15 cellular contexts compared by ENCODE assay signal in the genomic region with DNA sequence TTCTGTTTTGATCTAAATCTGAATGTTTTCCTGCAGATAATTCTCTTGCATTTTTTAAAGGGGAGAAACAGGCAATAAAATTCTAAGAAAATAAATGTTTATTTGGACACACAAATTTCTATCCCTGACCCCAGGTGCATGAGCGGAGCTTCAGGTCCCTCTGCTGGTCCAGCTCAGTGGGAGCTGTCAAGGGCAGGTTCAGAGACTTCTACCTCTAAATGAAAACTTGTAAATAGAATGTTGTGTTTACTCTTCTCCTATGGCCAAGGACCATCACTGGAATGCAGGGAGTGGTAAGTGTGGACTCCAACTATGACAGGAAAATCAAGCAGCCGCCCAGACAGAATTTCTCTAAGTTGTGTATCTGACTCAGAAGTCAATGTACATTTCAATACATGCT.
DNase-seq lines count a peak whose midpoint lies in the region; ATAC-seq, FAIRE-seq and TF ChIP-seq lines count a peak whose summit lies in the region.
"Had no signal": no experiment of that assay in that cellular context is flagged by ENCODE, and none has a peak within 500 bp of the region (broad histone marks: within the 10 kb centered on the region; RNA-seq: fewer than 3 reads in every experiment).

No MANE protein-coding gene starts in this region.

- peak in 1 of 2 experiments; percentile 60; a peak in 2 of 6 replicates for ATAC-seq in A549
- peak; percentile 60 for ATAC-seq in WTC11
- ATAC-seq in left lung: peak; percentile 75
- ATAC-seq: activated CD8-positive, alpha-beta memory T cell treated with anti-CD3 and anti-CD28 coated beads, Interleukin-2, amount 10 ng/mL, durations not matched to agents 7 days and 5 days had no signal

- H3K4me3 ChIP-seq in A549 (no peak overlapping the region), left lung (no peak overlapping the region)
- H3K4me3 ChIP-seq: BLaER1 treated with 17β-estradiol and CSF1 and Interleukin-3, amounts not matched to agents 10 nM and 100 nM had no signal

- no peaks in the 10 kb centered on the region for H3K9me3 Mint-ChIP-seq in WTC11

- no peaks in the 10 kb centered on the region for H3K36me3 Mint-ChIP-seq in WTC11
- H3K36me3 Mint-ChIP-seq: activated CD8-positive, alpha-beta memory T cell treated with anti-CD3 and anti-CD28 coated beads, Interleukin-2, amount 10 ng/mL, durations not matched to agents 7 days and 5 days had no signal

- peaks cover 11% of the 10 kb centered on the region for H3K4me1 Mint-ChIP-seq in WTC11
- H3K4me1 Mint-ChIP-seq: activated CD8-positive, alpha-beta memory T cell treated with anti-CD3 and anti-CD28 coated beads, Interleukin-2, amount 10 ng/mL, durations not matched to agents 7 days and 5 days had no signal

- FAIRE-seq in A549 (lab: Jason Lieb, UNC): no peak

- no peak for TF ChIP-seq CTCF in A549 (IDR thresholded peaks at IDR 0.05)
- TF ChIP-seq CTCF in GM12873 (IDR thresholded peaks at IDR 0.05; ENCODE audit: insufficient read depth, low read depth, low read length, missing control alignments): peak; percentile 12
- TF ChIP-seq CTCF in WTC11 (IDR thresholded peaks at IDR 0.05): no peak
- no peak for TF ChIP-seq CTCF in left lung (IDR thresholded peaks at IDR 0.05)

- no peaks in the 10 kb centered on the region for H3K36me3 ChIP-seq in left lung
- H3K36me3 ChIP-seq: BLaER1 treated with 17β-estradiol and CSF1 and Interleukin-3, amounts not matched to agents 10 nM and 100 nM had no signal

- H3K9me3 ChIP-seq in A549 (no peaks in the 10 kb centered on the region), left lung (no peaks in the 10 kb centered on the region)
- H3K9me3 ChIP-seq: BLaER1 treated with 17β-estradiol and CSF1 and Interleukin-3, amounts not matched to agents 10 nM and 100 nM had no signal

- intact Hi-C loops in left lung (cut with DNase I): no loop called here

- H3K27ac Mint-ChIP-seq in WTC11: no peak overlapping the region
- H3K27ac Mint-ChIP-seq: activated CD8-positive, alpha-beta memory T cell treated with anti-CD3 and anti-CD28 coated beads, Interleukin-2, amount 10 ng/mL, durations not matched to agents 7 days and 5 days had no signal

- 15% methylated on average over 2 of the region's 2 CpGs for WGBS in A549 (ENCODE audit: missing lambda C conversion rate)

- POLR2A ChIA-PET in A549 (lab: Yijun Ruan, JAX): no interaction called here
- POLR2A ChIA-PET in WTC11 (lab: Charles Lee): no interaction called here
- POLR2A ChIA-PET in HEK293T (lab: Yijun Ruan, JAX): no interaction called here

- TF ChIP-seq EP300 in A549 (IDR thresholded peaks at IDR 0.05): no peak

- no peaks in the 10 kb centered on the region for H3K27me3 ChIP-seq in left lung
- H3K27me3 ChIP-seq: BLaER1 treated with 17β-estradiol and CSF1 and Interleukin-3, amounts not matched to agents 10 nM and 100 nM had no signal

- H3K27ac ChIP-seq in A549 (no peak overlapping the region), left lung (no peak overlapping the region)
- H3K27ac ChIP-seq: BLaER1 treated with 17β-estradiol and CSF1 and Interleukin-3, amounts not matched to agents 10 nM and 100 nM had no signal

- TF ChIP-seq RAD21 in A549 (conservative IDR thresholded peaks at IDR 0.05 in 1 of 2, IDR thresholded peaks at IDR 0.05 in 1 of 2): peak in 1 of 2 experiments; percentile 33; a peak in 1 of 5 replicates

- no peaks in the 10 kb centered on the region for H3K27me3 Mint-ChIP-seq in WTC11 (ENCODE audit: low read depth)

- CTCF ChIA-PET in A549 (lab: Yijun Ruan, JAX): interaction anchor here (1.2 to 2.1 kb wide), 3 partner anchors 75 to 753 kb away, joined by 3 to 9 read pairs (median 3); no protein-coding TSS in a partner anchor
- CTCF ChIA-PET in WTC11 (lab: Charles Lee): interaction anchor here (1.5 kb wide), 1 partner anchor 75 kb away, joined by 10 read pairs; no protein-coding TSS in a partner anchor
- CTCF ChIA-PET in HEK293T (lab: Yijun Ruan, JAX): interaction anchor here (0.7 to 1.0 kb wide), 2 partner anchors 76 to 757 kb away, joined by 3 read pairs; no protein-coding TSS in a partner anchor

- no peak for TF ChIP-seq POLR2A in A549 (IDR thresholded peaks at IDR 0.05; ENCODE audit: low read length)

- no peak overlapping the region for H3K4me3 Mint-ChIP-seq in WTC11
- H3K4me3 Mint-ChIP-seq: activated CD8-positive, alpha-beta memory T cell treated with anti-CD3 and anti-CD28 coated beads, Interleukin-2, amount 10 ng/mL, durations not matched to agents 7 days and 5 days had no signal

- 0 out of 3 replicates have a peak overlapping the region, but pooled peaks have one; percentile 9 for H3K4me2 ChIP-seq in A549
- H3K4me2 ChIP-seq: BLaER1 treated with 17β-estradiol and CSF1 and Interleukin-3, amounts not matched to agents 10 nM and 100 nM had no signal

- H3K4me1 ChIP-seq in A549 (no peaks in the 10 kb centered on the region; the same call in 2 of the 3 replicates), left lung (peaks cover 0 to 3% of the 10 kb centered on the region in 2 donors)

- DNase-seq in A549 (ENCODE audit: low read depth in 1 of 2, low spot score in 1 of 2) (peak in 1 of 2 experiments; percentile 43), WTC11 (ENCODE audit: low spot score) (peak; percentile 23), left lung (no peak), HEK293T (ENCODE audit: extremely low spot score) (no peak), AG08396 (ENCODE audit: low spot score) (no peak), NCI-H69 (lab: John Stamatoyannopoulos, UW) (no peak), 8988T (no peak)
- DNase-seq: activated CD8-positive, alpha-beta memory T cell treated with anti-CD3 and anti-CD28 coated beads, Interleukin-2, amount 10 ng/mL, durations not matched to agents 7 days and 5 days; activated naive CD4-positive, alpha-beta T cell treated with anti-CD3 and anti-CD28 coated beads, Interleukin-2, amount 50 U/mL, for 16 hours; midbrain; NCI-H1694; NCI-H526; SIG-M5 had no signal

TF ChIP-seq in A549, 52 proteins besides CTCF, POLR2A, EP300 and RAD21:
- TF ChIP-seq, protein P1, sequence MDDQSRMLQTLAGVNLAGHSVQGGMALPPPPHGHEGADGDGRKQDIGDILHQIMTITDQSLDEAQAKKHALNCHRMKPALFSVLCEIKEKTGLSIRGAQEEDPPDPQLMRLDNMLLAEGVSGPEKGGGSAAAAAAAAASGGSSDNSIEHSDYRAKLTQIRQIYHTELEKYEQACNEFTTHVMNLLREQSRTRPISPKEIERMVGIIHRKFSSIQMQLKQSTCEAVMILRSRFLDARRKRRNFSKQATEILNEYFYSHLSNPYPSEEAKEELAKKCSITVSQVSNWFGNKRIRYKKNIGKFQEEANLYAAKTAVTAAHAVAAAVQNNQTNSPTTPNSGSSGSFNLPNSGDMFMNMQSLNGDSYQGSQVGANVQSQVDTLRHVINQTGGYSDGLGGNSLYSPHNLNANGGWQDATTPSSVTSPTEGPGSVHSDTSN (IDR thresholded peaks at IDR 0.05): no peak
- peak; percentile 20; the same call in 1 of the 3 replicates for TF ChIP-seq SMC3 (IDR thresholded peaks at IDR 0.05)

TF ChIP-seq in WTC11, 78 proteins besides CTCF, POLR2A, EP300 and RAD21 (continues in another document):
- TF ChIP-seq NFATC4 (CRISPR knock-in tag; IDR thresholded peaks at IDR 0.05): no peak
- TF ChIP-seq GRHL2 (CRISPR knock-in tag; IDR thresholded peaks at IDR 0.05; ENCODE audit: insufficient replicate concordance, severe bottlenecking): no peak
- TF ChIP-seq, protein P2, sequence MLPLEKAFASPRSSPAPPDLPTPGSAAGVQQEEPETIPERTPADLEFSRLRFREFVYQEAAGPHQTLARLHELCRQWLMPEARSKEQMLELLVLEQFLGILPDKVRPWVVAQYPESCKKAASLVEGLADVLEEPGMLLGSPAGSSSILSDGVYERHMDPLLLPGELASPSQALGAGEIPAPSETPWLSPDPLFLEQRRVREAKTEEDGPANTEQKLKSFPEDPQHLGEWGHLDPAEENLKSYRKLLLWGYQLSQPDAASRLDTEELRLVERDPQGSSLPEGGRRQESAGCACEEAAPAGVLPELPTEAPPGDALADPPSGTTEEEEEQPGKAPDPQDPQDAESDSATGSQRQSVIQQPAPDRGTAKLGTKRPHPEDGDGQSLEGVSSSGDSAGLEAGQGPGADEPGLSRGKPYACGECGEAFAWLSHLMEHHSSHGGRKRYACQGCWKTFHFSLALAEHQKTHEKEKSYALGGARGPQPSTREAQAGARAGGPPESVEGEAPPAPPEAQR (CRISPR knock-in tag; IDR thresholded peaks at IDR 0.05): no peak
- TF ChIP-seq ZNF423 (CRISPR knock-in tag; IDR thresholded peaks at IDR 0.05): no peak
- no peak for TF ChIP-seq RELA (CRISPR knock-in tag; IDR thresholded peaks at IDR 0.05; ENCODE audit: borderline replicate concordance)
- no peak for TF ChIP-seq CREB1 (CRISPR knock-in tag; IDR thresholded peaks at IDR 0.05)
- TF ChIP-seq RORB (CRISPR knock-in tag; IDR thresholded peaks at IDR 0.05): no peak

TF ChIP-seq in HEK293T, 16 proteins besides CTCF, POLR2A, EP300 and RAD21:
- TF ChIP-seq NFRKB (IDR thresholded peaks at IDR 0.05): no peak
- no peak for TF ChIP-seq TARDBP (IDR thresholded peaks at IDR 0.05)
- no peak for TF ChIP-seq BHLHE40 (IDR thresholded peaks at IDR 0.05; ENCODE audit: borderline replicate concordance)
- TF ChIP-seq L3MBTL2 (conservative IDR thresholded peaks at IDR 0.05): no peak
- TF ChIP-seq SUZ12 (IDR thresholded peaks at IDR 0.05): no peak
